Comparison of ENCODE assay signal across 1 cellular context in genomic region chr9:136363106-136363605, GRCh38.
TF ChIP-seq lines count a peak whose summit lies in the region.

No MANE protein-coding gene starts in this region.

TF ChIP-seq in HepG2, 621 proteins besides CTCF, POLR2A, EP300 and RAD21 (continued from another document):
- TF ChIP-seq ZNF646 (CRISPR knock-in tag; IDR thresholded peaks at IDR 0.05) = no peak
- TF ChIP-seq PHF8 (CRISPR knock-in tag; IDR thresholded peaks at IDR 0.05) = peak; percentile 92
- TF ChIP-seq YEATS2 (CRISPR knock-in tag; IDR thresholded peaks at IDR 0.05; ENCODE audit: borderline replicate concordance) = no peak
- no peak for TF ChIP-seq ZNF776 (CRISPR knock-in tag; IDR thresholded peaks at IDR 0.05)
- 0 out of 2 replicates have a peak, but pooled peaks have one; percentile 6 for TF ChIP-seq ZNF350 (CRISPR knock-in tag; IDR thresholded peaks at IDR 0.05; ENCODE audit: borderline replicate concordance, low read depth)
- TF ChIP-seq ARID4A (CRISPR knock-in tag; IDR thresholded peaks at IDR 0.05; ENCODE audit: borderline replicate concordance) = peak; percentile 63
- peak; percentile 85; the same call in 1 of the 2 replicates for TF ChIP-seq SP4 (CRISPR knock-in tag; IDR thresholded peaks at IDR 0.05)
- TF ChIP-seq HMGXB4 (CRISPR knock-in tag; IDR thresholded peaks at IDR 0.05; ENCODE audit: borderline replicate concordance in 1 of 2, low read depth in 1 of 2) = peak in 1 of 2 experiments; percentile 4; a peak in 1 of 4 replicates
- peak; percentile 12 for TF ChIP-seq IKZF4 (CRISPR knock-in tag; IDR thresholded peaks at IDR 0.05; ENCODE audit: borderline replicate concordance, low read depth, not compliant biosample characterization)
- peak; percentile 81 for TF ChIP-seq POLR2G (IDR thresholded peaks at IDR 0.05; ENCODE audit: low read depth, low read length)
- TF ChIP-seq ZNF619 (CRISPR knock-in tag; IDR thresholded peaks at IDR 0.05) = no peak
- TF ChIP-seq ZNF879 (CRISPR knock-in tag; IDR thresholded peaks at IDR 0.05) = 0 out of 2 replicates have a peak, but pooled peaks have one; percentile 41
- TF ChIP-seq ZFX (CRISPR knock-in tag; IDR thresholded peaks at IDR 0.05; ENCODE audit: low read depth) = peak; percentile 85
- TF ChIP-seq RAD51 (IDR thresholded peaks at IDR 0.05; ENCODE audit: borderline replicate concordance) = no peak
- TF ChIP-seq ZNF234 (CRISPR knock-in tag; conservative IDR thresholded peaks at IDR 0.05) = no peak
- peak; percentile 4; the same call in 1 of the 2 replicates for TF ChIP-seq ZMYM4 (CRISPR knock-in tag; IDR thresholded peaks at IDR 0.05)
- TF ChIP-seq PRMT3 (CRISPR knock-in tag; IDR thresholded peaks at IDR 0.05; ENCODE audit: borderline replicate concordance, low read depth) = 0 out of 2 replicates have a peak, but pooled peaks have one; percentile 28
- no peak for TF ChIP-seq MATR3 (CRISPR knock-in tag; IDR thresholded peaks at IDR 0.05)
- TF ChIP-seq TCF12 (IDR thresholded peaks at IDR 0.05) = no peak
- TF ChIP-seq TCF12 (CRISPR knock-in tag; IDR thresholded peaks at IDR 0.05) = peak; percentile 16; the same call in 1 of the 2 replicates
